In genomic region chr11:95845168-95845567, GRCh38 we compare ENCODE assay signal across 27 cellular contexts.
"Had no signal": no experiment of that assay in that cellular context is flagged by ENCODE, and none has a peak within 500 bp of the region (broad histone marks: within the 10 kb centered on the region; RNA-seq: fewer than 3 reads in every experiment).

No MANE protein-coding gene starts in this region.

- H3K9me3 ChIP-seq: stomach, suprapubic skin, testis, thoracic aorta, thyroid gland, tibial artery, tibial nerve, transverse colon, upper lobe of left lung, upper lobe of right lung, uterus, vagina had no signal

- H3K27ac ChIP-seq: stomach, suprapubic skin, testis, thoracic aorta, thyroid gland, tibial artery, tibial nerve, transverse colon, upper lobe of left lung, upper lobe of right lung, uterus, vagina had no signal

- DNase-seq: stimulated activated CD4-positive, alpha-beta T cell treated with anti-CD3 and anti-CD28 coated beads, Interleukin-2, amount 100 ng/mL, for 48 hours; stimulated activated CD4-positive, alpha-beta T cell treated with anti-CD3 and anti-CD28 coated beads, Interleukin-4, amount 100 ng/mL, for 1 hour; stimulated activated CD4-positive, alpha-beta T cell treated with anti-CD3 and anti-CD28 coated beads, Interleukin-4, amount 100 ng/mL, for 24 hours; stimulated activated CD4-positive, alpha-beta T cell treated with anti-CD3 and anti-CD28 coated beads, Interleukin-4, amount 100 ng/mL, for 4 hours; stimulated activated CD8-positive, alpha-beta memory T cell treated with anti-CD3 and anti-CD28 coated beads, Interleukin-4, amount 100 ng/mL, for 48 hours; stimulated activated naive B cell treated with anti-CD40 and anti-IgM and Interleukin-4, amounts not matched to agents 10 μg/mL and 1 μg/mL and 100 μg/mL, for 72 hours; stimulated activated naive CD4-positive, alpha-beta T cell; stimulated activated naive CD4-positive, alpha-beta T cell treated with Interleukin-2 at 50 U/mL for 16 hours; stimulated activated naive CD8-positive, alpha-beta T cell treated with anti-CD3 and anti-CD28 coated beads, Interleukin-15, amount 100 ng/mL, for 72 hours; stimulated activated naive CD8-positive, alpha-beta T cell treated with anti-CD3 and anti-CD28 coated beads, Interleukin-15, Interleukin-2, amounts not matched to agents 100 U/mL and 50 U/mL, for 24 hours; stomach; substantia nigra; testis; thyroid gland; tibial artery; transverse colon; trophoblast cell; upper lobe of left lung; upper lobe of right lung; uterus had no signal

- H3K4me1 ChIP-seq: testis, thyroid gland, transverse colon, upper lobe of left lung, upper lobe of right lung, uterus, vagina had no signal

- H3K36me3 ChIP-seq: uterus had no signal

- H3K4me3 ChIP-seq: stomach, suprapubic skin, testis, thoracic aorta, thyroid gland, tibial artery, tibial nerve, transverse colon, upper lobe of left lung, upper lobe of right lung, uterus, vagina had no signal

- FAIRE-seq: urothelium cell line had no signal

- H3K27me3 ChIP-seq: stomach, suprapubic skin, testis, thyroid gland, tibial artery, tibial nerve, transverse colon, upper lobe of left lung, upper lobe of right lung, uterus, vagina had no signal

- ATAC-seq: stimulated activated effector memory CD8-positive, alpha-beta T cell treated with anti-CD3 and anti-CD28 coated beads, Interleukin-12 subunit alpha, Interleukin-12 subunit beta, amount 100 ng/mL, for 72 hours; stimulated activated memory B cell treated with anti-CD40 and anti-IgM and Interleukin-4, amounts not matched to agents 10 μg/mL and 1 μg/mL and 100 μg/mL, for 72 hours; stimulated activated naive B cell treated with anti-CD40 and anti-IgM and Interleukin-4, amounts not matched to agents 10 μg/mL and 1 μg/mL and 100 μg/mL, for 72 hours; stimulated activated naive CD8-positive, alpha-beta T cell treated with anti-CD3 and anti-CD28 coated beads, Interleukin-15, amount 100 ng/mL, for 72 hours; stimulated activated naive CD8-positive, alpha-beta T cell treated with anti-CD3 and anti-CD28 coated beads, Interleukin-15, Interleukin-2, amounts not matched to agents 100 U/mL and 50 U/mL, for 24 hours; upper lobe of right lung had no signal
